21 cellular contexts compared by ENCODE assay signal in the genomic region with DNA sequence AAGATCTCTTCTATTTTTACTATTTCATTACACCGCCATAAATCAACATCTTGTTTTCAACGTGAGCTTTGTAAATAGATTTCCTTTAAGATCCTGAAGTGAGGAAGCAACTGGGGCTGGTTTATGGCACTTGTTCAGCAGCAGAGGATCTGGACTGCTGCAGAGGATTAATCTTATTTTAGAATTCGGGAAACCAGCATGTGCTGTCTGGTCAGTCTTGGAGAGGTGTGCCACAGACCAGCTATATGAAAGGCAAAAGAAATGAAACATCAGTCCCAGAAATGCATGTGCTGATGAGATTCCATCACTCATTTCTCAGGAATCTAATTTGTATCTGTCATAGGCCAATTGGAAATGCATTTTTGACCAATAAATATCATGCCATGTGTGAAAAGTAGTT. TPM values are rescaled to one million over a fixed set of nuclear protein-coding genes. Genes with fewer than 3 reads are reported as not detected.
"Had no signal": no experiment of that assay in that cellular context is flagged by ENCODE, and none has a peak within 500 bp of the region (broad histone marks: within the 10 kb centered on the region; RNA-seq: fewer than 3 reads in every experiment).

No MANE protein-coding gene starts in this region.

- H3K4me3 Mint-ChIP-seq: immature natural killer cell; naive thymus-derived CD4-positive, alpha-beta T cell; stimulated activated effector memory CD8-positive, alpha-beta T cell treated with anti-CD3 and anti-CD28 coated beads, Interleukin-12 subunit alpha, Interleukin-12 subunit beta, amount 100 ng/mL, for 72 hours; type B pancreatic cell had no signal

- H3K4me3 ChIP-seq: colonic mucosa, esophagus squamous epithelium, left lung, lower lobe of right lung, sigmoid colon, suprapubic skin, thyroid gland had no signal

- H3K4me1 ChIP-seq: colonic mucosa, esophagus squamous epithelium, lower lobe of right lung, sigmoid colon, suprapubic skin, thyroid gland had no signal

- ATAC-seq: foreskin keratinocyte; left lung; lower lobe of right lung; naive thymus-derived CD4-positive, alpha-beta T cell; stimulated activated effector memory CD8-positive, alpha-beta T cell treated with anti-CD3 and anti-CD28 coated beads, Interleukin-12 subunit alpha, Interleukin-12 subunit beta, amount 100 ng/mL, for 72 hours; stimulated activated naive CD8-positive, alpha-beta T cell treated with anti-CD3 and anti-CD28 coated beads, Interleukin-15, Interleukin-2, amounts not matched to agents 100 U/mL and 50 U/mL, for 24 hours had no signal

- FAIRE-seq: keratinocyte, small intestine, urothelium cell line had no signal

- DNase-seq: colonic mucosa; esophagus squamous epithelium; foreskin keratinocyte; immature natural killer cell; left lung; lower lobe of right lung; mesendoderm; naive thymus-derived CD4-positive, alpha-beta T cell; posterior cingulate gyrus; sigmoid colon; small intestine; stimulated activated CD4-positive, alpha-beta T cell treated with anti-CD3 and anti-CD28 coated beads, Interleukin-4, amount 100 ng/mL, for 1 hour; stimulated activated CD8-positive, alpha-beta memory T cell treated with anti-CD3 and anti-CD28 coated beads, Interleukin-4, amount 100 ng/mL, for 48 hours; stimulated activated naive CD8-positive, alpha-beta T cell treated with anti-CD3 and anti-CD28 coated beads, Interleukin-15, Interleukin-2, amounts not matched to agents 100 U/mL and 50 U/mL, for 24 hours; thyroid gland had no signal

- H3K36me3 ChIP-seq: colonic mucosa, esophagus squamous epithelium, left lung, lower lobe of right lung, neutrophil, sigmoid colon, suprapubic skin, thyroid gland had no signal

- H3K27me3 ChIP-seq: sigmoid colon had no signal

- H3K9me3 ChIP-seq: colonic mucosa, esophagus squamous epithelium, left lung, lower lobe of right lung, neutrophil, sigmoid colon, suprapubic skin, thyroid gland had no signal

- H3K9me3 Mint-ChIP-seq: immature natural killer cell; naive thymus-derived CD4-positive, alpha-beta T cell; stimulated activated effector memory CD8-positive, alpha-beta T cell treated with anti-CD3 and anti-CD28 coated beads, Interleukin-12 subunit alpha, Interleukin-12 subunit beta, amount 100 ng/mL, for 72 hours; type B pancreatic cell had no signal

- H3K36me3 Mint-ChIP-seq: immature natural killer cell; naive thymus-derived CD4-positive, alpha-beta T cell; stimulated activated effector memory CD8-positive, alpha-beta T cell treated with anti-CD3 and anti-CD28 coated beads, Interleukin-12 subunit alpha, Interleukin-12 subunit beta, amount 100 ng/mL, for 72 hours; type B pancreatic cell had no signal

- H3K27ac ChIP-seq: colonic mucosa, esophagus squamous epithelium, foreskin keratinocyte, left lung, lower lobe of right lung, neutrophil, sigmoid colon, suprapubic skin, thyroid gland had no signal

- H3K27ac Mint-ChIP-seq: immature natural killer cell; naive thymus-derived CD4-positive, alpha-beta T cell; stimulated activated effector memory CD8-positive, alpha-beta T cell treated with anti-CD3 and anti-CD28 coated beads, Interleukin-12 subunit alpha, Interleukin-12 subunit beta, amount 100 ng/mL, for 72 hours; type B pancreatic cell had no signal

- H3K4me1 Mint-ChIP-seq: immature natural killer cell; naive thymus-derived CD4-positive, alpha-beta T cell; stimulated activated effector memory CD8-positive, alpha-beta T cell treated with anti-CD3 and anti-CD28 coated beads, Interleukin-12 subunit alpha, Interleukin-12 subunit beta, amount 100 ng/mL, for 72 hours had no signal

RNA-seq across cellular contexts. Expression of a gene that starts 45.8 kb away (rescaled TPM):
- total RNA-seq: esophagus squamous epithelium, lower lobe of right lung, thyroid gland had no signal
- polyA plus RNA-seq: immature natural killer cell; naive thymus-derived CD4-positive, alpha-beta T cell had no signal
